Comparison of ENCODE assay signal across 8 cellular contexts in genomic region chr5:127072861-127073846, GRCh38. TPM values are rescaled to one million over a fixed set of nuclear protein-coding genes. Genes with fewer than 3 reads are reported as not detected.
DNase-seq lines count a peak whose midpoint lies in the region; ATAC-seq, FAIRE-seq and TF ChIP-seq lines count a peak whose summit lies in the region.

Gene C5orf63 (minus strand): TSS chr5:127073502. CDS start chr5:127058995, 14,507 bp downstream.

- TF ChIP-seq CTCF in fibroblast of villous mesenchyme (IDR thresholded peaks at IDR 0.05; ENCODE audit: insufficient read depth, low read depth, low read length) = peak; percentile 35
- peak in 2 of 4 experiments; percentile 45 to 52 for TF ChIP-seq CTCF in prostate gland (IDR thresholded peaks at IDR 0.05)

- H3K4me3 ChIP-seq in fibroblast of villous mesenchyme (ENCODE audit: low read depth, low read length) = peak within 1 kb of the TSS; percentile 71
- H3K4me3 ChIP-seq in prostate gland = peak within 1 kb of the TSS; percentile 54 to 56

- intact Hi-C loops in prostate gland (cut with DNase I) = no loop called here

- no peaks in the 10 kb centered on the region for H3K9me3 ChIP-seq in prostate gland

- ATAC-seq in GM19025 (IDR thresholded peaks at IDR 0.05; ENCODE audit: low read depth, unreplicated experiment) = peak; percentile 100
- peak; percentile 98 for ATAC-seq in HG03139 (IDR thresholded peaks at IDR 0.05; ENCODE audit: unreplicated experiment)

- peak within 1 kb of the TSS; percentile 21 to 66 for H3K27ac ChIP-seq in prostate gland

- no peak for TF ChIP-seq POLR2A in prostate gland (IDR thresholded peaks at IDR 0.05)

- H3K27me3 ChIP-seq in prostate gland (replicated peaks; ENCODE audit: insufficient read depth) = no peaks in the 10 kb centered on the region

- 19% methylated on average over 55 of the region's 56 CpGs for WGBS in prostate gland

- FAIRE-seq in urothelium cell line (lab: Jason Lieb, UNC) = no peak

- no peaks in the 10 kb centered on the region for H3K36me3 ChIP-seq in prostate gland

- DNase-seq in AG08395 (ENCODE audit: low spot score) (peak; percentile 20), OCI-M1 (lab: John Stamatoyannopoulos, UW) (peak; percentile 1), fibroblast of villous mesenchyme (ENCODE audit: low read depth) (peak; percentile 48), prostate gland (ENCODE audit: low spot score) (peak; percentile 25), urothelium cell line (ENCODE audit: low spot score) (peak; percentile 85)
- peak; percentile 26 to 50 for DNase-seq in activated T-helper 1 cell treated with anti-CD3 and anti-CD28 coated beads, Interleukin-2, amount 50 U/mL, for 16 hours (ENCODE audit: low read depth in 1 of 2, low spot score in 1 of 2)

- H3K4me1 ChIP-seq in prostate gland (replicated peaks) = no peaks in the 10 kb centered on the region

RNA-seq across cellular contexts. Expression of gene C5orf63, which starts in this region (rescaled TPM):
- 1.3 and 1.6 TPM in 2 replicates for total RNA-seq in fibroblast of villous mesenchyme
- 10 to 100 TPM in 1 of 2 donors, 1 to 10 TPM in 1; 1.5 to 14.9 TPM for total RNA-seq in prostate gland

Comparison
In these comparisons a context has a peak if more than half of its experiments do, and no peak if none do; other contexts are left out.
1. Peak in every context shown above with its lines: DNase-seq, ATAC-seq, H3K4me3 ChIP-seq and H3K27ac ChIP-seq.
2. DNase-seq: peak in every context shown above with its lines; median percentile 85 in urothelium cell line; 48 in fibroblast of villous mesenchyme; 38 in activated T-helper 1 cell treated with anti-CD3 and anti-CD28 coated beads, Interleukin-2, amount 50 U/mL, for 16 hours; 25 in prostate gland; 20 in AG08395; 1 in OCI-M1.